Comparison of ENCODE assay signal across 1 cellular context in the genomic region with DNA sequence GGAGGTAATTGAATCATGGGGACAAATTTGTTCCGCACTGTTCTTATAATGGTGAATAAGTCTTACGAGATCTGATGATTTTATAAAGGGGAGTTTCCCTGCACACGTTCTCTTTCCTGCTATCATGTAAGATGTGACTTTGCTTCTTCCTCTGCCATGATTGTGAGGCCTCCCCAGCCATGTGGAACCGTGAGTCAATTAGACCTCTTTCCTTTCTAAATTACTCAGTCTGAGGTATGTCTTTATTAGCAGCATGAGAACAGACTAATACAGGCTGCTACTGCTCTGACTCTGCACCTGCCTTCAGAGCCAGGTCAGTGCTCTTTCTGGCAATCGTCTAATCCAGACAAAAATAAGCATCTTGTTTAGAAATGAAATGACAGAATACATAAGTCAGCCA.
TF ChIP-seq lines count a peak whose summit lies in the region.

No MANE protein-coding gene starts in this region.

TF ChIP-seq in H1, 55 proteins besides CTCF, POLR2A, EP300 and RAD21 (continued from another document):
- TF ChIP-seq CBX8 (IDR thresholded peaks at IDR 0.05; ENCODE audit: borderline replicate concordance, low read depth, low read length) (no peak), NRF1 (IDR thresholded peaks at IDR 0.05; ENCODE audit: low read depth, low read length) (no peak)
- TF ChIP-seq, protein P1, sequence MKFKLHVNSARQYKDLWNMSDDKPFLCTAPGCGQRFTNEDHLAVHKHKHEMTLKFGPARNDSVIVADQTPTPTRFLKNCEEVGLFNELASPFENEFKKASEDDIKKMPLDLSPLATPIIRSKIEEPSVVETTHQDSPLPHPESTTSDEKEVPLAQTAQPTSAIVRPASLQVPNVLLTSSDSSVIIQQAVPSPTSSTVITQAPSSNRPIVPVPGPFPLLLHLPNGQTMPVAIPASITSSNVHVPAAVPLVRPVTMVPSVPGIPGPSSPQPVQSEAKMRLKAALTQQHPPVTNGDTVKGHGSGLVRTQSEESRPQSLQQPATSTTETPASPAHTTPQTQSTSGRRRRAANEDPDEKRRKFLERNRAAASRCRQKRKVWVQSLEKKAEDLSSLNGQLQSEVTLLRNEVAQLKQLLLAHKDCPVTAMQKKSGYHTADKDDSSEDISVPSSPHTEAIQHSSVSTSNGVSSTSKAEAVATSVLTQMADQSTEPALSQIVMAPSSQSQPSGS (IDR thresholded peaks at IDR 0.05; ENCODE audit: low read length), result no peak
